Comparison of ENCODE assay signal across 1 cellular context in the genomic region with DNA sequence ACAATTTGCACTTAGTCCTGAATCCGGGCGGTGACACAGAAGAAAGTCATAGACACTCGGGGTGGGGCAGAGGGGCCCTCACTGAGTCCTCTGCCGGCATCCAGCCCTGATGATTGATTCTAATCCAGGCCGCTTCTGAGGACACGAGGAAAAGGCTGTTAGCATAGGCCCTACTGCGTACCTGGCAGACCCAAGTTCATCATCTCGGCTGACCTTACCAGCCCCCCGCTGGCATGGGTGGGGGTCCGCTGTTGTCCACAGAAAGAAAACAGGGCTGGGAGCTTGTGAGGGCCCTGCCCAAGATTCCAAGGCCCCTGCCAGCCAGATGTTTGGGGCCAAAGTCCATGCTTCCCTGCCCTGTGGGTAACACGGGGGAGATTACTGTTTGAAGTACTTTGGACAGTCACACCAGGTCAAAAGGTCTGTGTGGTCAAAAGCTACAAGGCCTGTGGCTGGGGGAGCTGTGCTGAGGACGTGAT.
TF ChIP-seq lines count a peak whose summit lies in the region.

No MANE protein-coding gene starts in this region.

TF ChIP-seq in HepG2, 621 proteins besides CTCF, POLR2A, EP300 and RAD21 (continued from another document and continues in another):
- TF ChIP-seq, protein P1, sequence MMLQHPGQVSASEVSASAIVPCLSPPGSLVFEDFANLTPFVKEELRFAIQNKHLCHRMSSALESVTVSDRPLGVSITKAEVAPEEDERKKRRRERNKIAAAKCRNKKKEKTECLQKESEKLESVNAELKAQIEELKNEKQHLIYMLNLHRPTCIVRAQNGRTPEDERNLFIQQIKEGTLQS (CRISPR knock-in tag; IDR thresholded peaks at IDR 0.05) = no peak
- 0 out of 2 replicates have a peak, but pooled peaks have one; percentile 17 for TF ChIP-seq FOXC1 (CRISPR knock-in tag; IDR thresholded peaks at IDR 0.05; ENCODE audit: borderline replicate concordance)
- TF ChIP-seq, protein P2, sequence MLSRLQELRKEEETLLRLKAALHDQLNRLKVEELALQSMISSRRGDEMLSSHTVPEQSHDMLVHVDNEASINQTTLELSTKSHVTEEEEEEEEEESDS (CRISPR knock-in tag; IDR thresholded peaks at IDR 0.05; ENCODE audit: borderline replicate concordance) = 0 out of 2 replicates have a peak, but pooled peaks have one; percentile 52
- TF ChIP-seq ARID2 (CRISPR knock-in tag; IDR thresholded peaks at IDR 0.05; ENCODE audit: borderline replicate concordance) = no peak
- no peak for TF ChIP-seq GZF1 (CRISPR knock-in tag; IDR thresholded peaks at IDR 0.05)
- 0 out of 2 replicates have a peak, but pooled peaks have one; percentile 20 for TF ChIP-seq ZNF333 (CRISPR knock-in tag; IDR thresholded peaks at IDR 0.05; ENCODE audit: borderline replicate concordance)
- TF ChIP-seq SMAD9 (CRISPR knock-in tag; IDR thresholded peaks at IDR 0.05) = no peak
- peak; percentile 31; the same call in 1 of the 2 replicates for TF ChIP-seq MYC (CRISPR knock-in tag; IDR thresholded peaks at IDR 0.05; ENCODE audit: borderline replicate concordance)
- TF ChIP-seq, protein P3, sequence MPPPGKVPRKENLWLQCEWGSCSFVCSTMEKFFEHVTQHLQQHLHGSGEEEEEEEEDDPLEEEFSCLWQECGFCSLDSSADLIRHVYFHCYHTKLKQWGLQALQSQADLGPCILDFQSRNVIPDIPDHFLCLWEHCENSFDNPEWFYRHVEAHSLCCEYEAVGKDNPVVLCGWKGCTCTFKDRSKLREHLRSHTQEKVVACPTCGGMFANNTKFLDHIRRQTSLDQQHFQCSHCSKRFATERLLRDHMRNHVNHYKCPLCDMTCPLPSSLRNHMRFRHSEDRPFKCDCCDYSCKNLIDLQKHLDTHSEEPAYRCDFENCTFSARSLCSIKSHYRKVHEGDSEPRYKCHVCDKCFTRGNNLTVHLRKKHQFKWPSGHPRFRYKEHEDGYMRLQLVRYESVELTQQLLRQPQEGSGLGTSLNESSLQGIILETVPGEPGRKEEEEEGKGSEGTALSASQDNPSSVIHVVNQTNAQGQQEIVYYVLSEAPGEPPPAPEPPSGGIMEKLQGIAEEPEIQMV (CRISPR knock-in tag; IDR thresholded peaks at IDR 0.05; ENCODE audit: low read depth) = no peak
- no peak for TF ChIP-seq ZNF367 (CRISPR knock-in tag; IDR thresholded peaks at IDR 0.05; ENCODE audit: borderline replicate concordance)
- TF ChIP-seq PHF8 (CRISPR knock-in tag; IDR thresholded peaks at IDR 0.05) = peak; percentile 41; the same call in 1 of the 2 replicates
- peak; percentile 38; the same call in 1 of the 2 replicates for TF ChIP-seq ERF (CRISPR knock-in tag; IDR thresholded peaks at IDR 0.05)
- no peak for TF ChIP-seq ZNF530 (CRISPR knock-in tag; IDR thresholded peaks at IDR 0.05; ENCODE audit: low read depth)
- TF ChIP-seq TBL1XR1 (IDR thresholded peaks at IDR 0.05; ENCODE audit: borderline replicate concordance, low read length, partially characterized antibody) = peak; percentile 91
- TF ChIP-seq GLI4 (CRISPR knock-in tag; IDR thresholded peaks at IDR 0.05; ENCODE audit: borderline replicate concordance) = no peak
- TF ChIP-seq ZBTB42 (CRISPR knock-in tag; IDR thresholded peaks at IDR 0.05) = peak; percentile 100
- TF ChIP-seq, protein P4, sequence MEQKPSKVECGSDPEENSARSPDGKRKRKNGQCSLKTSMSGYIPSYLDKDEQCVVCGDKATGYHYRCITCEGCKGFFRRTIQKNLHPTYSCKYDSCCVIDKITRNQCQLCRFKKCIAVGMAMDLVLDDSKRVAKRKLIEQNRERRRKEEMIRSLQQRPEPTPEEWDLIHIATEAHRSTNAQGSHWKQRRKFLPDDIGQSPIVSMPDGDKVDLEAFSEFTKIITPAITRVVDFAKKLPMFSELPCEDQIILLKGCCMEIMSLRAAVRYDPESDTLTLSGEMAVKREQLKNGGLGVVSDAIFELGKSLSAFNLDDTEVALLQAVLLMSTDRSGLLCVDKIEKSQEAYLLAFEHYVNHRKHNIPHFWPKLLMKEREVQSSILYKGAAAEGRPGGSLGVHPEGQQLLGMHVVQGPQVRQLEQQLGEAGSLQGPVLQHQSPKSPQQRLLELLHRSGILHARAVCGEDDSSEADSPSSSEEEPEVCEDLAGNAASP (CRISPR knock-in tag; IDR thresholded peaks at IDR 0.05; ENCODE audit: borderline replicate concordance) = peak; percentile 98; the same call in 1 of the 2 replicates
- peak; percentile 72; the same call in 1 of the 2 replicates for TF ChIP-seq CREM (IDR thresholded peaks at IDR 0.05)
- TF ChIP-seq CREM (CRISPR knock-in tag; IDR thresholded peaks at IDR 0.05) = no peak
- peak; percentile 29; the same call in 1 of the 2 replicates for TF ChIP-seq KMT2A (CRISPR knock-in tag; IDR thresholded peaks at IDR 0.05)
- TF ChIP-seq, protein P5, sequence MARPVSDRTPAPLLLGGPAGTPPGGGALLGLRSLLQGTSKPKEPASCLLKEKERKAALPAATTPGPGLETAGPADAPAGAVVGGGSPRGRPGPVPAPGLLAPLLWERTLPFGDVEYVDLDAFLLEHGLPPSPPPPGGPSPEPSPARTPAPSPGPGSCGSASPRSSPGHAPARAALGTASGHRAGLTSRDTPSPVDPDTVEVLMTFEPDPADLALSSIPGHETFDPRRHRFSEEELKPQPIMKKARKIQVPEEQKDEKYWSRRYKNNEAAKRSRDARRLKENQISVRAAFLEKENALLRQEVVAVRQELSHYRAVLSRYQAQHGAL (CRISPR knock-in tag; IDR thresholded peaks at IDR 0.05; ENCODE audit: not compliant biosample characterization) = no peak
- TF ChIP-seq, protein P6, sequence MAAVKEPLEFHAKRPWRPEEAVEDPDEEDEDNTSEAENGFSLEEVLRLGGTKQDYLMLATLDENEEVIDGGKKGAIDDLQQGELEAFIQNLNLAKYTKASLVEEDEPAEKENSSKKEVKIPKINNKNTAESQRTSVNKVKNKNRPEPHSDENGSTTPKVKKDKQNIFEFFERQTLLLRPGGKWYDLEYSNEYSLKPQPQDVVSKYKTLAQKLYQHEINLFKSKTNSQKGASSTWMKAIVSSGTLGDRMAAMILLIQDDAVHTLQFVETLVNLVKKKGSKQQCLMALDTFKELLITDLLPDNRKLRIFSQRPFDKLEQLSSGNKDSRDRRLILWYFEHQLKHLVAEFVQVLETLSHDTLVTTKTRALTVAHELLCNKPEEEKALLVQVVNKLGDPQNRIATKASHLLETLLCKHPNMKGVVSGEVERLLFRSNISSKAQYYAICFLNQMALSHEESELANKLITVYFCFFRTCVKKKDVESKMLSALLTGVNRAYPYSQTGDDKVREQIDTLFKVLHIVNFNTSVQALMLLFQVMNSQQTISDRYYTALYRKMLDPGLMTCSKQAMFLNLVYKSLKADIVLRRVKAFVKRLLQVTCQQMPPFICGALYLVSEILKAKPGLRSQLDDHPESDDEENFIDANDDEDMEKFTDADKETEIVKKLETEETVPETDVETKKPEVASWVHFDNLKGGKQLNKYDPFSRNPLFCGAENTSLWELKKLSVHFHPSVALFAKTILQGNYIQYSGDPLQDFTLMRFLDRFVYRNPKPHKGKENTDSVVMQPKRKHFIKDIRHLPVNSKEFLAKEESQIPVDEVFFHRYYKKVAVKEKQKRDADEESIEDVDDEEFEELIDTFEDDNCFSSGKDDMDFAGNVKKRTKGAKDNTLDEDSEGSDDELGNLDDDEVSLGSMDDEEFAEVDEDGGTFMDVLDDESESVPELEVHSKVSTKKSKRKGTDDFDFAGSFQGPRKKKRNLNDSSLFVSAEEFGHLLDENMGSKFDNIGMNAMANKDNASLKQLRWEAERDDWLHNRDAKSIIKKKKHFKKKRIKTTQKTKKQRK (IDR thresholded peaks at IDR 0.05; ENCODE audit: low read length) = no peak
- TF ChIP-seq, protein P7, sequence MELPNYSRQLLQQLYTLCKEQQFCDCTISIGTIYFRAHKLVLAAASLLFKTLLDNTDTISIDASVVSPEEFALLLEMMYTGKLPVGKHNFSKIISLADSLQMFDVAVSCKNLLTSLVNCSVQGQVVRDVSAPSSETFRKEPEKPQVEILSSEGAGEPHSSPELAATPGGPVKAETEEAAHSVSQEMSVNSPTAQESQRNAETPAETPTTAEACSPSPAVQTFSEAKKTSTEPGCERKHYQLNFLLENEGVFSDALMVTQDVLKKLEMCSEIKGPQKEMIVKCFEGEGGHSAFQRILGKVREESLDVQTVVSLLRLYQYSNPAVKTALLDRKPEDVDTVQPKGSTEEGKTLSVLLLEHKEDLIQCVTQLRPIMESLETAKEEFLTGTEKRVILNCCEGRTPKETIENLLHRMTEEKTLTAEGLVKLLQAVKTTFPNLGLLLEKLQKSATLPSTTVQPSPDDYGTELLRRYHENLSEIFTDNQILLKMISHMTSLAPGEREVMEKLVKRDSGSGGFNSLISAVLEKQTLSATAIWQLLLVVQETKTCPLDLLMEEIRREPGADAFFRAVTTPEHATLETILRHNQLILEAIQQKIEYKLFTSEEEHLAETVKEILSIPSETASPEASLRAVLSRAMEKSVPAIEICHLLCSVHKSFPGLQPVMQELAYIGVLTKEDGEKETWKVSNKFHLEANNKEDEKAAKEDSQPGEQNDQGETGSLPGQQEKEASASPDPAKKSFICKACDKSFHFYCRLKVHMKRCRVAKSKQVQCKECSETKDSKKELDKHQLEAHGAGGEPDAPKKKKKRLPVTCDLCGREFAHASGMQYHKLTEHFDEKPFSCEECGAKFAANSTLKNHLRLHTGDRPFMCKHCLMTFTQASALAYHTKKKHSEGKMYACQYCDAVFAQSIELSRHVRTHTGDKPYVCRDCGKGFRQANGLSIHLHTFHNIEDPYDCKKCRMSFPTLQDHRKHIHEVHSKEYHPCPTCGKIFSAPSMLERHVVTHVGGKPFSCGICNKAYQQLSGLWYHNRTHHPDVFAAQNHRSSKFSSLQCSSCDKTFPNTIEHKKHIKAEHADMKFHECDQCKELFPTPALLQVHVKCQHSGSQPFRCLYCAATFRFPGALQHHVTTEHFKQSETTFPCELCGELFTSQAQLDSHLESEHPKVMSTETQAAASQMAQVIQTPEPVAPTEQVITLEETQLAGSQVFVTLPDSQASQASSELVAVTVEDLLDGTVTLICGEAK (IDR thresholded peaks at IDR 0.05) = no peak
- TF ChIP-seq, protein P7 (CRISPR knock-in tag; IDR thresholded peaks at IDR 0.05) = no peak; the same call in 1 of the 2 replicates
- TF ChIP-seq ZNF382 (CRISPR knock-in tag; IDR thresholded peaks at IDR 0.05; ENCODE audit: borderline replicate concordance) = no peak
- TF ChIP-seq SRSF4 (IDR thresholded peaks at IDR 0.05; ENCODE audit: low read depth, low read length, poor library complexity, severe bottlenecking) = no peak
- peak; percentile 55; the same call in 1 of the 2 replicates for TF ChIP-seq ZNF205 (CRISPR knock-in tag; IDR thresholded peaks at IDR 0.05)
- peak; percentile 94; the same call in 1 of the 2 replicates for TF ChIP-seq GFI1 (CRISPR knock-in tag; IDR thresholded peaks at IDR 0.05; ENCODE audit: borderline replicate concordance)
- no peak for TF ChIP-seq MAFF (IDR thresholded peaks at IDR 0.05; ENCODE audit: low read depth, low read length)
- TF ChIP-seq, protein P8, sequence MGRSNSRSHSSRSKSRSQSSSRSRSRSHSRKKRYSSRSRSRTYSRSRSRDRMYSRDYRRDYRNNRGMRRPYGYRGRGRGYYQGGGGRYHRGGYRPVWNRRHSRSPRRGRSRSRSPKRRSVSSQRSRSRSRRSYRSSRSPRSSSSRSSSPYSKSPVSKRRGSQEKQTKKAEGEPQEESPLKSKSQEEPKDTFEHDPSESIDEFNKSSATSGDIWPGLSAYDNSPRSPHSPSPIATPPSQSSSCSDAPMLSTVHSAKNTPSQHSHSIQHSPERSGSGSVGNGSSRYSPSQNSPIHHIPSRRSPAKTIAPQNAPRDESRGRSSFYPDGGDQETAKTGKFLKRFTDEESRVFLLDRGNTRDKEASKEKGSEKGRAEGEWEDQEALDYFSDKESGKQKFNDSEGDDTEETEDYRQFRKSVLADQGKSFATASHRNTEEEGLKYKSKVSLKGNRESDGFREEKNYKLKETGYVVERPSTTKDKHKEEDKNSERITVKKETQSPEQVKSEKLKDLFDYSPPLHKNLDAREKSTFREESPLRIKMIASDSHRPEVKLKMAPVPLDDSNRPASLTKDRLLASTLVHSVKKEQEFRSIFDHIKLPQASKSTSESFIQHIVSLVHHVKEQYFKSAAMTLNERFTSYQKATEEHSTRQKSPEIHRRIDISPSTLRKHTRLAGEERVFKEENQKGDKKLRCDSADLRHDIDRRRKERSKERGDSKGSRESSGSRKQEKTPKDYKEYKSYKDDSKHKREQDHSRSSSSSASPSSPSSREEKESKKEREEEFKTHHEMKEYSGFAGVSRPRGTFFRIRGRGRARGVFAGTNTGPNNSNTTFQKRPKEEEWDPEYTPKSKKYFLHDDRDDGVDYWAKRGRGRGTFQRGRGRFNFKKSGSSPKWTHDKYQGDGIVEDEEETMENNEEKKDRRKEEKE (IDR thresholded peaks at IDR 0.05) = no peak
- no peak for TF ChIP-seq ZC3H4 (CRISPR knock-in tag; IDR thresholded peaks at IDR 0.05; ENCODE audit: borderline replicate concordance)
- no peak for TF ChIP-seq NFE2L2 (IDR thresholded peaks at IDR 0.05; ENCODE audit: low read length)
- no peak for TF ChIP-seq HDAC6 (IDR thresholded peaks at IDR 0.05; ENCODE audit: low read depth, low read length)
- no peak; the same call in 1 of the 2 replicates for TF ChIP-seq NFYB (CRISPR knock-in tag; IDR thresholded peaks at IDR 0.05)
- peak; percentile 61; the same call in 1 of the 2 replicates for TF ChIP-seq TSC22D2 (CRISPR knock-in tag; IDR thresholded peaks at IDR 0.05; ENCODE audit: borderline replicate concordance)
- no peak; the same call in none of the 2 replicates for TF ChIP-seq RFXAP (CRISPR knock-in tag; IDR thresholded peaks at IDR 0.05; ENCODE audit: borderline replicate concordance)
- no peak for TF ChIP-seq ZSCAN12 (CRISPR knock-in tag; IDR thresholded peaks at IDR 0.05)
- no peak for TF ChIP-seq ZNF432 (CRISPR knock-in tag; IDR thresholded peaks at IDR 0.05; ENCODE audit: borderline replicate concordance)
- TF ChIP-seq ZNF180 (CRISPR knock-in tag; IDR thresholded peaks at IDR 0.05; ENCODE audit: borderline replicate concordance, low read depth) = no peak
- TF ChIP-seq ZKSCAN1 (IDR thresholded peaks at IDR 0.05; ENCODE audit: low read length) = no peak
